Comparison of ENCODE assay signal across 9 cellular contexts in genomic region chr9:89418882-89419641, GRCh38.
DNase-seq lines count a peak whose midpoint lies in the region; ATAC-seq and TF ChIP-seq lines count a peak whose summit lies in the region.
"Had no signal": no experiment of that assay in that cellular context is flagged by ENCODE, and none has a peak within 500 bp of the region (broad histone marks: within the 10 kb centered on the region; RNA-seq: fewer than 3 reads in every experiment).

No MANE protein-coding gene starts in this region.

- TF ChIP-seq CTCF in GM06990 (IDR thresholded peaks at IDR 0.05; ENCODE audit: insufficient read depth, low read length, poor library complexity, severe bottlenecking): no peak

- H3K36me3 Mint-ChIP-seq in central memory CD8-positive, alpha-beta T cell (ENCODE audit: insufficient read depth): peaks cover 35% of the 10 kb centered on the region
- peaks cover 82% of the 10 kb centered on the region for H3K36me3 Mint-ChIP-seq in stimulated activated naive CD8-positive, alpha-beta T cell treated with anti-CD3 and anti-CD28 coated beads, Interleukin-15, Interleukin-2, amounts not matched to agents 100 ng/mL and 50 ng/mL, for 24 hours (ENCODE audit: low read depth)

- H3K27ac Mint-ChIP-seq in central memory CD8-positive, alpha-beta T cell (ENCODE audit: low read depth): peak overlapping the region; percentile 80
- peak overlapping the region; percentile 98 for H3K27ac Mint-ChIP-seq in stimulated activated naive CD8-positive, alpha-beta T cell treated with anti-CD3 and anti-CD28 coated beads, Interleukin-15, Interleukin-2, amounts not matched to agents 100 ng/mL and 50 ng/mL, for 24 hours

- no peaks in the 10 kb centered on the region for H3K27me3 ChIP-seq in GM06990 (replicated peaks; ENCODE audit: control insufficient read depth, insufficient read depth, low read length)
- H3K27me3 ChIP-seq: pancreas had no signal

- no peaks in the 10 kb centered on the region for H3K9me3 Mint-ChIP-seq in central memory CD8-positive, alpha-beta T cell
- peaks cover 9% of the 10 kb centered on the region for H3K9me3 Mint-ChIP-seq in stimulated activated naive CD8-positive, alpha-beta T cell treated with anti-CD3 and anti-CD28 coated beads, Interleukin-15, Interleukin-2, amounts not matched to agents 100 ng/mL and 50 ng/mL, for 24 hours

- peak; percentile 61 for ATAC-seq in HG02623 (IDR thresholded peaks at IDR 0.05; ENCODE audit: unreplicated experiment)
- ATAC-seq in central memory CD8-positive, alpha-beta T cell (replicated peaks; ENCODE audit: extremely low read depth, poor library complexity, severe bottlenecking): peak; percentile 85

- no peaks in the 10 kb centered on the region for H3K27me3 Mint-ChIP-seq in central memory CD8-positive, alpha-beta T cell
- no peaks in the 10 kb centered on the region for H3K27me3 Mint-ChIP-seq in stimulated activated naive CD8-positive, alpha-beta T cell treated with anti-CD3 and anti-CD28 coated beads, Interleukin-15, Interleukin-2, amounts not matched to agents 100 ng/mL and 50 ng/mL, for 24 hours

- H3K4me1 Mint-ChIP-seq in central memory CD8-positive, alpha-beta T cell: peaks cover 77% of the 10 kb centered on the region
- peaks cover 98% of the 10 kb centered on the region for H3K4me1 Mint-ChIP-seq in stimulated activated naive CD8-positive, alpha-beta T cell treated with anti-CD3 and anti-CD28 coated beads, Interleukin-15, Interleukin-2, amounts not matched to agents 100 ng/mL and 50 ng/mL, for 24 hours (ENCODE audit: low read depth)

- peaks cover 15% of the 10 kb centered on the region for H3K36me3 ChIP-seq in GM06990 (ENCODE audit: control insufficient read depth, insufficient read depth, low read length)
- H3K36me3 ChIP-seq: pancreas had no signal

- H3K4me3 Mint-ChIP-seq in central memory CD8-positive, alpha-beta T cell: peak overlapping the region; percentile 74
- peak overlapping the region; percentile 81 for H3K4me3 Mint-ChIP-seq in stimulated activated naive CD8-positive, alpha-beta T cell treated with anti-CD3 and anti-CD28 coated beads, Interleukin-15, Interleukin-2, amounts not matched to agents 100 ng/mL and 50 ng/mL, for 24 hours

- H3K4me3 ChIP-seq in GM06990 (replicated peaks; ENCODE audit: low read depth, low read length): peak overlapping the region; percentile 56
- H3K4me3 ChIP-seq: pancreas had no signal

- DNase-seq in GM06990 (ENCODE audit: extremely low read depth, insufficient read length): peak; percentile 81
- peak; percentile 63 for DNase-seq in T-helper 9 cell
- peak; percentile 42 to 67 for DNase-seq in central memory CD8-positive, alpha-beta T cell (ENCODE audit: low spot score in 2 of 2)
- DNase-seq in RKO (ENCODE audit: low spot score): no peak
- DNase-seq in AG08396 (ENCODE audit: low spot score): no peak
- no peak for DNase-seq in ecto neural progenitor cell (ENCODE audit: low spot score)

Comparison
In these comparisons a context has a peak if more than half of its experiments do, and no peak if none do; other contexts are left out.
1. DNase-seq: peak in GM06990 (single experiment), T-helper 9 cell (single experiment) and central memory CD8-positive, alpha-beta T cell (2 of 2); none in RKO (single experiment), AG08396 (single experiment) and ecto neural progenitor cell (single experiment).